Comparison of ENCODE assay signal across 17 cellular contexts in genomic region chr13:103694033-103694432, GRCh38.
"Had no signal": no experiment of that assay in that cellular context is flagged by ENCODE, and none has a peak within 500 bp of the region (broad histone marks: within the 10 kb centered on the region; RNA-seq: fewer than 3 reads in every experiment).

No MANE protein-coding gene starts in this region.

- ATAC-seq: activated naive CD4-positive, alpha-beta T cell treated with anti-CD3 and anti-CD28 coated beads, Interleukin-2, amount 50 U/mL, for 72 hours; body of pancreas; left lung; stimulated activated naive CD8-positive, alpha-beta T cell treated with anti-CD3 and anti-CD28 coated beads, Interleukin-15, amount 100 ng/mL, for 72 hours; T-helper 17 cell; upper lobe of right lung had no signal

- H3K4me1 ChIP-seq: body of pancreas, left lung, testis, upper lobe of right lung had no signal

- H2AFZ ChIP-seq: hepatocyte had no signal

- H3K36me3 Mint-ChIP-seq: activated naive CD4-positive, alpha-beta T cell treated with anti-CD3 and anti-CD28 coated beads, Interleukin-2, amount 50 U/mL, for 72 hours had no signal

- H3K27me3 Mint-ChIP-seq: activated CD4-positive, alpha-beta T cell treated with anti-CD3 and anti-CD28 coated beads, Interleukin-2, amount 10 ng/mL, durations not matched to agents 7 days and 5 days; stimulated activated naive CD8-positive, alpha-beta T cell treated with anti-CD3 and anti-CD28 coated beads, Interleukin-15, amount 100 ng/mL, for 72 hours; T-helper 17 cell had no signal

- H3K4me2 ChIP-seq: hepatocyte had no signal

- H3K36me3 ChIP-seq: left lung, upper lobe of right lung had no signal

- H3K9me3 ChIP-seq: body of pancreas, left lung, testis, upper lobe of right lung had no signal

- H3K27ac ChIP-seq: body of pancreas, hepatocyte, left lung, testis, upper lobe of right lung had no signal

- H3K4me1 Mint-ChIP-seq: activated CD4-positive, alpha-beta T cell treated with anti-CD3 and anti-CD28 coated beads, Interleukin-2, amount 10 ng/mL, durations not matched to agents 7 days and 5 days; stimulated activated naive CD8-positive, alpha-beta T cell treated with anti-CD3 and anti-CD28 coated beads, Interleukin-15, amount 100 ng/mL, for 72 hours; T-helper 17 cell had no signal

- H3K4me3 ChIP-seq: body of pancreas, hepatocyte, left lung, testis, upper lobe of right lung had no signal

- H3K27me3 ChIP-seq: body of pancreas, hepatocyte, left lung, testis, upper lobe of right lung had no signal

- H3K9me3 Mint-ChIP-seq: activated CD4-positive, alpha-beta T cell treated with anti-CD3 and anti-CD28 coated beads, Interleukin-2, amount 10 ng/mL, durations not matched to agents 7 days and 5 days; activated naive CD4-positive, alpha-beta T cell treated with anti-CD3 and anti-CD28 coated beads, Interleukin-2, amount 50 U/mL, for 72 hours; stimulated activated naive CD8-positive, alpha-beta T cell treated with anti-CD3 and anti-CD28 coated beads, Interleukin-15, amount 100 ng/mL, for 72 hours had no signal

- DNase-seq: activated CD4-positive, alpha-beta T cell treated with anti-CD3 and anti-CD28 coated beads, Interleukin-2, amount 10 ng/mL, durations not matched to agents 7 days and 5 days; activated CD4-positive, CD25-positive, alpha-beta regulatory T cell; activated CD8-positive, alpha-beta memory T cell treated with anti-CD3 and anti-CD28 coated beads for 24 hours; amniotic stem cell; central memory CD4-positive, alpha-beta T cell; cortex of kidney; effector CD8-positive, alpha-beta T cell; left lung; stimulated activated CD4-positive, alpha-beta T cell treated with anti-CD3 and anti-CD28 coated beads, Interleukin-15, amount 100 ng/mL, for 24 hours; stimulated activated CD4-positive, alpha-beta T cell treated with anti-CD3 and anti-CD28 coated beads, Interleukin-4, amount 100 ng/mL, for 4 hours; stimulated activated naive CD8-positive, alpha-beta T cell treated with anti-CD3 and anti-CD28 coated beads, Interleukin-15, amount 100 ng/mL, for 72 hours; T-helper 17 cell; testis; upper lobe of right lung had no signal

- H3K27ac Mint-ChIP-seq: activated CD4-positive, alpha-beta T cell treated with anti-CD3 and anti-CD28 coated beads, Interleukin-2, amount 10 ng/mL, durations not matched to agents 7 days and 5 days; activated naive CD4-positive, alpha-beta T cell treated with anti-CD3 and anti-CD28 coated beads, Interleukin-2, amount 50 U/mL, for 72 hours; T-helper 17 cell had no signal

- H3K4me3 Mint-ChIP-seq: activated CD4-positive, alpha-beta T cell treated with anti-CD3 and anti-CD28 coated beads, Interleukin-2, amount 10 ng/mL, durations not matched to agents 7 days and 5 days; stimulated activated naive CD8-positive, alpha-beta T cell treated with anti-CD3 and anti-CD28 coated beads, Interleukin-15, amount 100 ng/mL, for 72 hours; T-helper 17 cell had no signal

- H3K79me2 ChIP-seq: hepatocyte had no signal
